20 cellular contexts compared by ENCODE assay signal in the genomic region with DNA sequence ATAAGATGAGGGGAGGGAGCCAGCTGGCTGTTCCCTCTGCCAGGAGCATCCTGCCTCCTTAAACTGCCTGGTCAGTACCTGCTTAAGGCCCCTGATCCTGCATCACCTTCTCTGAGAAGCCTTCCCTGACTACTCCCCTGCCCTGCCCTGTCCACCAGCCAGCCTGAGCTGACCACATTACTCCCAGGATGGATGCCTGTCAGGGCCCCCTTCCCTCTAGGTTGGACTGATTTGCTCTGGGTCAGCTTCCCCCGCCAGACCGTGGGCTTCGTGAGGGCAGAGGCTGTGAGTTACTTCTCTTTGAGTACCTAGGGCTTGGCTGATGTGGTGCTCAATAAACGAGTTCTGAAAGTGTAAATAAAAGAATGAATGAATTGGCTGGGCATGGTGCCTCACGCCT.
"Had no signal": no experiment of that assay in that cellular context is flagged by ENCODE, and none has a peak within 500 bp of the region (broad histone marks: within the 10 kb centered on the region; RNA-seq: fewer than 3 reads in every experiment).

No MANE protein-coding gene starts in this region.

- DNase-seq: Karpas-422, KG1, MG63, NCI-H1092, NCI-H1105 treated with DMSO at 0.1 percent for 48 hours, NCI-H1417 treated with DMSO at 0.1 percent for 48 hours, NCI-H146, NCI-H1694 treated with DMSO at 0.1 percent for 48 hours, NCI-H1930, NCI-H2081, NCI-H2107, NCI-H2227 treated with DMSO at 0.1 percent for 48 hours, NCI-H524, NCI-H526 treated with DMSO at 0.1 percent for 48 hours, NCI-H774, Right ventricle myocardium superior, RPMI8226, SIG-M5, SK-N-SH, SW 1271 had no signal
